17 cellular contexts compared by ENCODE assay signal in genomic region chrX:110399497-110399896, GRCh38. TPM values are rescaled to one million over a fixed set of nuclear protein-coding genes. Genes with fewer than 3 reads are reported as not detected.
DNase-seq lines count a peak whose midpoint lies in the region; ATAC-seq and TF ChIP-seq lines count a peak whose summit lies in the region.
"Had no signal": no experiment of that assay in that cellular context is flagged by ENCODE, and none has a peak within 500 bp of the region (broad histone marks: within the 10 kb centered on the region; RNA-seq: fewer than 3 reads in every experiment).

No MANE protein-coding gene starts in this region.

- no peak overlapping the region for H2BK5ac ChIP-seq in mesenchymal stem cell (ENCODE audit: low read depth, low read length, poor library complexity, severe bottlenecking)

- no peaks in the 10 kb centered on the region for H3K36me3 ChIP-seq in mesenchymal stem cell (ENCODE audit: control insufficient read depth in 1 of 2, insufficient read depth in 2 of 2, low read depth in 1 of 2, low read length in 2 of 2)
- H3K36me3 ChIP-seq: BLaER1, HAP-1 had no signal

- H4K91ac ChIP-seq in mesenchymal stem cell (ENCODE audit: low read length) = no peak overlapping the region

- no peak overlapping the region for H2BK12ac ChIP-seq in mesenchymal stem cell (ENCODE audit: low read length in 2 of 2)

- no peak for ATAC-seq in HG02884 (IDR thresholded peaks at IDR 0.05; ENCODE audit: unreplicated experiment)
- ATAC-seq: GM12878 had no signal

- no peak overlapping the region for H3K14ac ChIP-seq in mesenchymal stem cell (ENCODE audit: low read length in 2 of 2)

- H3K18ac ChIP-seq in mesenchymal stem cell (ENCODE audit: low read depth in 1 of 2, low read length in 2 of 2) = no peak overlapping the region

- no peak for TF ChIP-seq CTCF in epithelial cell of proximal tubule (conservative IDR thresholded peaks at IDR 0.05; ENCODE audit: low read depth, low read length)

- no peak overlapping the region for H3K4ac ChIP-seq in mesenchymal stem cell (ENCODE audit: low read depth in 1 of 2, low read length in 2 of 2)

- H3K79me1 ChIP-seq in mesenchymal stem cell (replicated peaks; ENCODE audit: low read length, poor library complexity, severe bottlenecking) = no peaks in the 10 kb centered on the region

- H2BK15ac ChIP-seq in mesenchymal stem cell (ENCODE audit: low read depth, poor library complexity, severe bottlenecking) = no peak overlapping the region

- peaks cover 16% of the 10 kb centered on the region for H3K4me1 ChIP-seq in mesenchymal stem cell (ENCODE audit: control insufficient read depth, insufficient read depth, low read depth, low read length)
- H3K4me1 ChIP-seq: BLaER1, HAP-1 had no signal

- no CpG with 5 or more reads among the region's 5 CpGs for WGBS in mesenchymal stem cell

- H3K23ac ChIP-seq in mesenchymal stem cell (ENCODE audit: low read length in 2 of 2) = no peak overlapping the region

- DNase-seq in NCI-H82 (lab: John Stamatoyannopoulos, UW) (peak; percentile 38), NCI-H82 treated with DMSO at 0.1 percent for 48 hours (lab: John Stamatoyannopoulos, UW; ENCODE audit: unreplicated experiment) (no peak), epithelial cell of proximal tubule (ENCODE audit: low read depth) (peak; percentile 55), mesenchymal stem cell (no peak), NCI-H2081 treated with DMSO at 0.1 percent for 48 hours (lab: John Stamatoyannopoulos, UW) (no peak), germinal center (ENCODE audit: low spot score) (no peak)
- DNase-seq: Calu3; CD4-positive, alpha-beta memory T cell; DMS79 treated with DMSO at 0.1 percent for 48 hours; GF-D8 had no signal

- no peak overlapping the region for H3K4me2 ChIP-seq in mesenchymal stem cell (ENCODE audit: low read length, poor library complexity, severe bottlenecking)
- H3K4me2 ChIP-seq: BLaER1 had no signal

- H4K8ac ChIP-seq in mesenchymal stem cell (ENCODE audit: low read length) = no peak overlapping the region

- peak overlapping the region; percentile 54 for H3K27ac ChIP-seq in mesenchymal stem cell (ENCODE audit: low read length, poor library complexity, severe bottlenecking)
- H3K27ac ChIP-seq: 22Rv1, BLaER1, HL-60 had no signal

- no peak overlapping the region for H3K9ac ChIP-seq in mesenchymal stem cell (ENCODE audit: low read length)
- H3K9ac ChIP-seq: BLaER1 had no signal

- peaks cover 0 to 27% of the 10 kb centered on the region in 2 experiments for H3K27me3 ChIP-seq in mesenchymal stem cell (ENCODE audit: control insufficient read depth in 1 of 2, insufficient read depth in 1 of 2, low read length in 2 of 2)

- H3K4me3 ChIP-seq in epithelial cell of proximal tubule (ENCODE audit: low read depth, low read length) = no peak overlapping the region
- no peak overlapping the region for H3K4me3 ChIP-seq in mesenchymal stem cell (ENCODE audit: insufficient read depth in 1 of 2, low read depth in 1 of 2, low read length in 2 of 2)
- H3K4me3 ChIP-seq: BLaER1, GM12878, HAP-1 had no signal

- H2BK120ac ChIP-seq in mesenchymal stem cell (ENCODE audit: low read depth, low read length) = no peak overlapping the region

- H2AK5ac ChIP-seq in mesenchymal stem cell (ENCODE audit: low read length, severe bottlenecking) = no peak overlapping the region

- H2AFZ ChIP-seq in mesenchymal stem cell (ENCODE audit: low read depth, low read length) = no peak overlapping the region

- no peaks in the 10 kb centered on the region for H3K9me3 ChIP-seq in mesenchymal stem cell (ENCODE audit: control insufficient read depth, low read length)
- H3K9me3 ChIP-seq: BLaER1, HAP-1 had no signal

RNA-seq across cellular contexts. Expression of gene RTL9, which starts 40.8 kb away (rescaled TPM):
- total RNA-seq in epithelial cell of proximal tubule = not detected in 2 replicates
- 0.33 TPM for polyA plus RNA-seq in mesenchymal stem cell (2013, experiment 1 of 2)
- 0.49 TPM for polyA plus RNA-seq in mesenchymal stem cell (2013, experiment 2 of 2)
- total RNA-seq: Calu3; CD4-positive, alpha-beta memory T cell had no signal
- polyA plus RNA-seq: CD14-positive monocyte; CD4-positive, alpha-beta memory T cell had no signal

Comparison
In these comparisons a context has a peak if more than half of its experiments do, and no peak if none do; other contexts are left out.
1. DNase-seq: peak in NCI-H82 (single experiment) and epithelial cell of proximal tubule (single experiment); none in NCI-H82 treated with DMSO at 0.1 percent for 48 hours (single experiment), mesenchymal stem cell (single experiment), NCI-H2081 treated with DMSO at 0.1 percent for 48 hours (single experiment) and germinal center (single experiment).